ENCODE assay signal across 8 cellular contexts in the genomic region with DNA sequence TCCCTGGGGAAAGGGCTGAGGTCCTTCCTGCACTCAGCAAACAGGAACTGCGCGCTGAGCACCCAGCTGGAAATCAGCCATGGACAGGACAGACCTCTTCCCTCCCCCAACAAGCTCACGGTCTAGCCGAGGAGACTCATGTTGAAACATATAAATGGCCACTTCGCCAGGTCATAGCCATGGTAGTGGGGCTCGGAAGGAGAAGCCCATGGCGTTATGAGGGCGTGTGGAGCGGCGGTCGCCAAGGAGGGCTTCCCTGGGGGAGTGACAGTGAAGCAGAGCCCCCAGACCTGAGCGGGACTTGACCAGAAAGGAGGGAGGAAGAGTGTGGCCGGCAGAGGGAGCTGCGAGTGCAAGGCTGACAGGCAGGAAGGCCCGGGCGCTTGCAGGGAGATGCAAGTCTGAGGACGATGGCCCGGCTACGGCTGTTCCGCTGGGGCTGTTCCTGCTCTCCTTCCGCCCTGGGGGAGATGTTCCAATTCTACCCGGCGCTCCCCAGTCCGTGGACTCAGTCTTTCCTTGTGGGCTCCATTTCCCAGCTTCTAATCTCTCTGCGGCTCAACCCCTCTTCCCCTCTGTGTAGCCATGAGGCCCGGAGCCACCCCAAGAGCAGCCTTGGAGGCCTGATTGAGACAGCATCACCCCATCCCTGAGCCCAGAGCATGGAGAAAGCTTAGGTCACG. TPM values are rescaled to one million over a fixed set of nuclear protein-coding genes. Genes with fewer than 3 reads are reported as not detected.
A peak's percentile ranks its signal among the peaks of the same experiment; 100 is the strongest.
DNase-seq lines count a peak whose midpoint lies in the region; ATAC-seq and TF ChIP-seq lines count a peak whose summit lies in the region.

No MANE protein-coding gene starts in this region.

- no peak for ATAC-seq in HG02840 (IDR thresholded peaks at IDR 0.05; ENCODE audit: low FRiP score, unreplicated experiment)

- TF ChIP-seq CTCF in GM12864 (IDR thresholded peaks at IDR 0.05; ENCODE audit: low read depth, low read length, missing control alignments): peak; percentile 92

- peak overlapping the region; percentile 18 for H2AFZ ChIP-seq in neuron (ENCODE audit: low read depth, low read length)

- DNase-seq in GM12864 (ENCODE audit: low read depth) (peak; percentile 43), NAMALWA (ENCODE audit: low spot score) (peak; percentile 88), SJSA1 (ENCODE audit: low read depth in 1 of 2, low spot score in 2 of 2) (peak; percentile 75 to 85), activated gamma-delta T cell (lab: John Stamatoyannopoulos, UW) (peak; percentile 34), foreskin melanocyte (peak; percentile 61), stromal cell of bone marrow (ENCODE audit: low read depth) (peak; percentile 60)

- no peak overlapping the region for H3K4me3 ChIP-seq in GM12864 (ENCODE audit: low read depth, low read length)
- no peak overlapping the region for H3K4me3 ChIP-seq in SJSA1
- H3K4me3 ChIP-seq in neuron (ENCODE audit: low read length): peak overlapping the region; percentile 33

- peak overlapping the region; percentile 51 for H3K27ac ChIP-seq in SJSA1

- peaks cover 16% of the 10 kb centered on the region for H3K4me1 ChIP-seq in SJSA1 (replicated peaks)
- H3K4me1 ChIP-seq in neuron (ENCODE audit: insufficient read depth, low read length): no peaks in the 10 kb centered on the region

- H3K36me3 ChIP-seq in SJSA1 (no peaks in the 10 kb centered on the region), neuron (ENCODE audit: insufficient read depth, low read length) (no peaks in the 10 kb centered on the region)

- H3K9me3 ChIP-seq in SJSA1 (replicated peaks): no peaks in the 10 kb centered on the region
- H3K9me3 ChIP-seq in neuron (ENCODE audit: low read length): no peaks in the 10 kb centered on the region

- H3K27me3 ChIP-seq in SJSA1 (replicated peaks) (no peaks in the 10 kb centered on the region), neuron (ENCODE audit: insufficient read depth, low read length) (no peaks in the 10 kb centered on the region)

RNA-seq across cellular contexts. Expression of gene PRRC2B, which starts 43.9 kb away (rescaled TPM):
- 38.4 and 41.1 TPM in 2 replicates for total RNA-seq in SJSA1 (2014; rRNA removed; shearing (Covaris generic))

Comparison
In these comparisons a context has a peak if more than half of its experiments do, and no peak if none do; other contexts are left out.
1. DNase-seq: peak in every context shown above with its lines; median percentile 88 in NAMALWA; 80 in SJSA1; 61 in foreskin melanocyte; 60 in stromal cell of bone marrow; 43 in GM12864; 34 in activated gamma-delta T cell.